8 cellular contexts compared by ENCODE assay signal in genomic region chr22:27405672-27406388, GRCh38.
DNase-seq lines count a peak whose midpoint lies in the region; ATAC-seq and TF ChIP-seq lines count a peak whose summit lies in the region.

No MANE protein-coding gene starts in this region.

- H3K4me3 Mint-ChIP-seq in endothelial cell (ENCODE audit: unreplicated experiment), result no peak overlapping the region
- no peak overlapping the region for H3K4me3 Mint-ChIP-seq in natural killer cell treated with Interleukin-12 subunit alpha and Interleukin-12 subunit beta and Interleukin-15 and Interleukin-18, amount 100 ng/mL, for 72 hours

- H3K9me3 Mint-ChIP-seq in endothelial cell (ENCODE audit: unreplicated experiment), result no peaks in the 10 kb centered on the region
- H3K9me3 Mint-ChIP-seq in natural killer cell treated with Interleukin-12 subunit alpha and Interleukin-12 subunit beta and Interleukin-15 and Interleukin-18, amount 100 ng/mL, for 72 hours, result no peaks in the 10 kb centered on the region

- in situ Hi-C loops in GM13977 (cut with MboI; ENCODE audit: low pct_unique_long_range_greater_than_20kb, low sequenced_read_pairs, unreplicated experiment), result no loop called here

- H3K27ac Mint-ChIP-seq in endothelial cell (ENCODE audit: unreplicated experiment), result no peak overlapping the region
- H3K27ac Mint-ChIP-seq in natural killer cell treated with Interleukin-12 subunit alpha and Interleukin-12 subunit beta and Interleukin-15 and Interleukin-18, amount 100 ng/mL, for 72 hours, result no peak overlapping the region

- ATAC-seq in natural killer cell treated with Interleukin-12 subunit alpha and Interleukin-12 subunit beta and Interleukin-15 and Interleukin-18, amount 100 ng/mL, for 72 hours, result no peak
- no peak for ATAC-seq in GM19328 (IDR thresholded peaks at IDR 0.05; ENCODE audit: unreplicated experiment)
- no peak for ATAC-seq in GM18907 (IDR thresholded peaks at IDR 0.05; ENCODE audit: unreplicated experiment)

- H3K36me3 Mint-ChIP-seq in endothelial cell (ENCODE audit: low read depth, unreplicated experiment), result peaks cover 4% of the 10 kb centered on the region
- no peaks in the 10 kb centered on the region for H3K36me3 Mint-ChIP-seq in natural killer cell treated with Interleukin-12 subunit alpha and Interleukin-12 subunit beta and Interleukin-15 and Interleukin-18, amount 100 ng/mL, for 72 hours

- TF ChIP-seq CTCF in AG09319 (IDR thresholded peaks at IDR 0.05; ENCODE audit: low read depth, low read length) (peak; percentile 75), GM13977 (IDR thresholded peaks at IDR 0.05; ENCODE audit: extremely low read depth, insufficient read depth, missing control alignments) (peak; percentile 54), endothelial cell (IDR thresholded peaks at IDR 0.05; ENCODE audit: unreplicated experiment) (peak; percentile 77)

- no peaks in the 10 kb centered on the region for H3K4me1 Mint-ChIP-seq in endothelial cell (ENCODE audit: unreplicated experiment)
- H3K4me1 Mint-ChIP-seq in natural killer cell treated with Interleukin-12 subunit alpha and Interleukin-12 subunit beta and Interleukin-15 and Interleukin-18, amount 100 ng/mL, for 72 hours (ENCODE audit: low read depth in 2 of 2), result peaks cover 0 to 3% of the 10 kb centered on the region in 2 donors

- H3K27me3 Mint-ChIP-seq in endothelial cell (ENCODE audit: unreplicated experiment), result peaks cover 6% of the 10 kb centered on the region
- H3K27me3 Mint-ChIP-seq in natural killer cell treated with Interleukin-12 subunit alpha and Interleukin-12 subunit beta and Interleukin-15 and Interleukin-18, amount 100 ng/mL, for 72 hours, result peaks cover 15 to 43% of the 10 kb centered on the region in 2 donors

- DNase-seq in AG09319 (ENCODE audit: extremely low read depth, low read depth) (no peak), GM13977 (ENCODE audit: low spot score) (peak; percentile 48), RPMI8226 (peak; percentile 57), endothelial cell (ENCODE audit: low spot score) (peak; percentile 75), NCI-H2029 treated with DMSO at 0.1 percent for 48 hours (lab: John Stamatoyannopoulos, UW) (no peak)
- peak; percentile 41 for DNase-seq in natural killer cell treated with Interleukin-12 subunit alpha and Interleukin-12 subunit beta and Interleukin-15 and Interleukin-18, amount 100 ng/mL, for 72 hours (ENCODE audit: low spot score)

Comparison
In these comparisons a context has a peak if more than half of its experiments do, and no peak if none do; other contexts are left out.
1. DNase-seq: peak in GM13977 (single experiment), RPMI8226 (single experiment), endothelial cell (single experiment) and natural killer cell treated with Interleukin-12 subunit alpha and Interleukin-12 subunit beta and Interleukin-15 and Interleukin-18, amount 100 ng/mL, for 72 hours (single experiment); none in AG09319 (single experiment) and NCI-H2029 treated with DMSO at 0.1 percent for 48 hours (single experiment).
2. Peak in every context shown above with its lines, with median percentiles within 50 percentile points of each other: CTCF ChIP-seq.